In the genomic region with DNA sequence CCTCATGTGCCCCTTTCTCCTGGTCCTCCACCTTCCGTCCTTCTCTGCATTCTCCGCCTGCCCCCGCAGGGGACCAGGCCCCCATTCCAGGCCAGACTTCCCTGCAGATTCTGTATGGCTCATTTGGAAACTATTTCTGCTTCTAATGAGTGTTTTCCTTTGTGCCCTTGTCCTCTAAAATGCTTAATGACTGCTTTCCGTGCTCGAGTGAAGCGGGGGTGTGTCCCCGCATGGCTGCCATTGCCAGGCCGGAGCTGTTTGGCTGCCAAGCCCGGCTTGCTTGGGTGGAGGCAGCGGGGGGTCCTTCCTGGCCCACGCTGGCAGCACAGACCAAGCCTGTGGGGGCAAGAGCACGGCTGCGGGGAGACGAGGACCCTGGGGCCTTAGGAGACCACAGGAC, we compare ENCODE assay signal across 12 cellular contexts.
DNase-seq lines count a peak whose midpoint lies in the region; ATAC-seq and TF ChIP-seq lines count a peak whose summit lies in the region.
"Had no signal": no experiment of that assay in that cellular context is flagged by ENCODE, and none has a peak within 500 bp of the region (broad histone marks: within the 10 kb centered on the region; RNA-seq: fewer than 3 reads in every experiment).

No MANE protein-coding gene starts in this region.

- no peaks in the 10 kb centered on the region for H3K36me3 ChIP-seq in duodenal mucosa (ENCODE audit: control insufficient read depth in 1 of 2, insufficient read depth in 2 of 2, low read length in 2 of 2)

- TF ChIP-seq CTCF in nephron progenitor cell (IDR thresholded peaks at IDR 0.05) = no peak

- H3K27me3 ChIP-seq in duodenal mucosa (ENCODE audit: control insufficient read depth in 1 of 2, insufficient read depth in 2 of 2, low read length in 2 of 2) = no peaks in the 10 kb centered on the region

- no peak for ATAC-seq in HG02642 (IDR thresholded peaks at IDR 0.05; ENCODE audit: poor library complexity, unreplicated experiment)
- ATAC-seq in GM18520 (IDR thresholded peaks at IDR 0.05; ENCODE audit: unreplicated experiment) = no peak

- peaks cover 30% of the 10 kb centered on the region for H3K4me1 Mint-ChIP-seq in nephron progenitor cell
- no peaks in the 10 kb centered on the region for H3K4me1 Mint-ChIP-seq in activated naive CD8-positive, alpha-beta T cell treated with anti-CD3 and anti-CD28 coated beads for 36 hours
- H3K4me1 Mint-ChIP-seq: activated T-helper 17 cell treated with anti-CD3 and anti-CD28 coated beads, Interleukin-2, amount 50 U/mL, for 72 hours; CD4-positive, CD25-positive, alpha-beta regulatory T cell; endodermal cell had no signal

- peak overlapping the region; percentile 52 for H3K27ac ChIP-seq in duodenal mucosa (ENCODE audit: low read depth, low read length)

- no peaks in the 10 kb centered on the region for H3K9me3 ChIP-seq in duodenal mucosa (ENCODE audit: control insufficient read depth in 1 of 2, low read length in 2 of 2)

- H3K27me3 Mint-ChIP-seq in nephron progenitor cell (ENCODE audit: low read depth, poor library complexity) = peaks cover 7% of the 10 kb centered on the region
- H3K27me3 Mint-ChIP-seq in activated naive CD8-positive, alpha-beta T cell treated with anti-CD3 and anti-CD28 coated beads for 36 hours = peaks cover 3% of the 10 kb centered on the region
- H3K27me3 Mint-ChIP-seq: CD4-positive, CD25-positive, alpha-beta regulatory T cell had no signal

- H3K9me3 Mint-ChIP-seq in nephron progenitor cell = peaks cover 4% of the 10 kb centered on the region
- H3K9me3 Mint-ChIP-seq in activated naive CD8-positive, alpha-beta T cell treated with anti-CD3 and anti-CD28 coated beads for 36 hours = no peaks in the 10 kb centered on the region
- H3K9me3 Mint-ChIP-seq: activated T-helper 17 cell treated with anti-CD3 and anti-CD28 coated beads, Interleukin-2, amount 50 U/mL, for 72 hours; endodermal cell had no signal

- no peak overlapping the region for H3K4me3 ChIP-seq in duodenal mucosa (ENCODE audit: low read depth in 1 of 2, low read length in 2 of 2)

- H3K9ac ChIP-seq in duodenal mucosa (ENCODE audit: low read depth in 1 of 2, low read length in 2 of 2) = no peak overlapping the region

- H3K4me1 ChIP-seq in duodenal mucosa (ENCODE audit: control insufficient read depth in 1 of 2, insufficient read depth in 2 of 2, low read length in 2 of 2) = peaks cover 7 to 12% of the 10 kb centered on the region in 2 donors

- no peak overlapping the region for H3K4me3 Mint-ChIP-seq in nephron progenitor cell
- H3K4me3 Mint-ChIP-seq in activated naive CD8-positive, alpha-beta T cell treated with anti-CD3 and anti-CD28 coated beads for 36 hours = no peak overlapping the region
- H3K4me3 Mint-ChIP-seq: activated T-helper 17 cell treated with anti-CD3 and anti-CD28 coated beads, Interleukin-2, amount 50 U/mL, for 72 hours; CD4-positive, CD25-positive, alpha-beta regulatory T cell; endodermal cell had no signal

- H3K27ac Mint-ChIP-seq in nephron progenitor cell = peak overlapping the region; percentile 57
- no peak overlapping the region for H3K27ac Mint-ChIP-seq in activated naive CD8-positive, alpha-beta T cell treated with anti-CD3 and anti-CD28 coated beads for 36 hours
- H3K27ac Mint-ChIP-seq: activated T-helper 17 cell treated with anti-CD3 and anti-CD28 coated beads, Interleukin-2, amount 50 U/mL, for 72 hours; CD4-positive, CD25-positive, alpha-beta regulatory T cell; endodermal cell had no signal

- H3K36me3 Mint-ChIP-seq in nephron progenitor cell (ENCODE audit: low read depth) = no peaks in the 10 kb centered on the region
- no peaks in the 10 kb centered on the region for H3K36me3 Mint-ChIP-seq in activated naive CD8-positive, alpha-beta T cell treated with anti-CD3 and anti-CD28 coated beads for 36 hours
- H3K36me3 Mint-ChIP-seq: CD4-positive, CD25-positive, alpha-beta regulatory T cell had no signal

- DNase-seq in Ammon's horn (ENCODE audit: low spot score) (peak; percentile 27), NCI-H2227 (lab: John Stamatoyannopoulos, UW; ENCODE audit: unreplicated experiment) (peak; percentile 32), nephron progenitor cell (no peak), NCI-H82 treated with DMSO at 0.1 percent for 48 hours (lab: John Stamatoyannopoulos, UW; ENCODE audit: unreplicated experiment) (no peak)
- no peak for DNase-seq in activated naive CD8-positive, alpha-beta T cell treated with anti-CD3 and anti-CD28 coated beads for 36 hours
- DNase-seq: CD4-positive, CD25-positive, alpha-beta regulatory T cell; endodermal cell; T-helper 9 cell had no signal

Comparison
In these comparisons a context has a peak if more than half of its experiments do, and no peak if none do; other contexts are left out.
1. DNase-seq: peak in Ammon's horn (single experiment) and NCI-H2227 (single experiment); none in nephron progenitor cell (single experiment), activated naive CD8-positive, alpha-beta T cell treated with anti-CD3 and anti-CD28 coated beads for 36 hours (single experiment) and NCI-H82 treated with DMSO at 0.1 percent for 48 hours (single experiment).